ENCODE assay signal across 1 cellular context in genomic region chr3:4392992-4393391, GRCh38.
TF ChIP-seq lines count a peak whose summit lies in the region.

No MANE protein-coding gene starts in this region.

TF ChIP-seq in endothelial cell of umbilical vein, 7 proteins besides CTCF, POLR2A, EP300 and RAD21 (continued from another document):
- TF ChIP-seq GATA2 (IDR thresholded peaks at IDR 0.05; ENCODE audit: insufficient read depth, insufficient read length, low read depth, low read length) (no peak), EZH2 (IDR thresholded peaks at IDR 0.05; ENCODE audit: borderline replicate concordance, low read depth, low read length, severe bottlenecking) (no peak)
TF ChIP-seq in endothelial cell of umbilical vein: peak in this region for 0.
